In the genomic region with DNA sequence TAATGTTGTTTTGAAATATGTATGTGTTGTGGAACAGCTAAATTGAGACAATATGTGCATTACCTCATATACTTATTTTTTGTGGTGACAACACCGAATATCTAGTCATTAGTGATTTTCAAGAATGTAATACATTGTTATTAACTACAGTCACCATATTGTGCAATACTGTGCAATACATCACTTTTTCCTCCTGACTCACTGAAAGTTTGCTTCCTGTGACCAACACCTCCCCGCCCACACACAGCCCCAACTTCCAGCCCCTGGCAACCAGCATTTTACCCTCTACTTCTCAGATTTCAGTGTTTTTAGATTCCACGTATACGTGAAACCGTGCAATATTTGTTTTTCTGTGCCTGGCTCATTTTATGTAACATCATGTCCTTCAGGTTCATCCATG, we compare ENCODE assay signal across 9 cellular contexts.
A peak's percentile ranks its signal among the peaks of the same experiment; 100 is the strongest.
DNase-seq lines count a peak whose midpoint lies in the region; ATAC-seq, FAIRE-seq and TF ChIP-seq lines count a peak whose summit lies in the region.
"Had no signal": no experiment of that assay in that cellular context is flagged by ENCODE, and none has a peak within 500 bp of the region (broad histone marks: within the 10 kb centered on the region; RNA-seq: fewer than 3 reads in every experiment).

No MANE protein-coding gene starts in this region.

- no TSS peak for BruUV-seq in K562 (replicated peaks; lab: Mats Ljungman, UMichigan)

- no peaks in the 10 kb centered on the region for H3K9me1 ChIP-seq in K562 (ENCODE audit: control insufficient read depth, insufficient read depth, low read length)

- H4K20me1 ChIP-seq in K562 (replicated peaks; ENCODE audit: control insufficient read depth, insufficient read depth, low read length): no peaks in the 10 kb centered on the region
- no peaks in the 10 kb centered on the region for H4K20me1 ChIP-seq in osteoblast (ENCODE audit: insufficient read depth, low read length)

- intact Hi-C loops in K562 (cut with micrococcal nuclease): no loop called here

- H3K4me2 ChIP-seq in K562 (ENCODE audit: insufficient read depth, low read length) (no peak overlapping the region), osteoblast (ENCODE audit: insufficient read depth, low read length) (peak overlapping the region; percentile 29)

- in situ Hi-C loops in K562 (cut with MboI): no loop called here

- no peak overlapping the region for H3K9ac ChIP-seq in K562 (ENCODE audit: insufficient read depth in 1 of 2, low read depth in 2 of 2, low read length in 2 of 2)

- no peak for TF ChIP-seq RAD21 in K562 (CRISPR knock-in tag; conservative IDR thresholded peaks at IDR 0.05 in 1 of 2, IDR thresholded peaks at IDR 0.05 in 1 of 2)

- TF ChIP-seq POLR2A in K562 (conservative IDR thresholded peaks at IDR 0.05): no peak

- POLR2A ChIA-PET in K562 (lab: Yijun Ruan, JAX): no interaction called here

- no peaks in the 10 kb centered on the region for H3K79me2 ChIP-seq in K562 (ENCODE audit: control insufficient read depth, insufficient read depth, low read length)
- no peaks in the 10 kb centered on the region for H3K79me2 ChIP-seq in osteoblast (ENCODE audit: insufficient read depth, low read length)

- 2% methylated on average over 5 of the region's 5 CpGs for WGBS in K562 (ENCODE audit: insufficient coverage, low coverage, missing lambda C conversion rate)

- H3K27ac ChIP-seq in K562 (ENCODE audit: extremely low read depth, low read depth, low read length) (no peak overlapping the region), osteoblast (ENCODE audit: low read depth, low read length) (peak overlapping the region; percentile 31)

- H3K4me3 ChIP-seq in AG09309 (ENCODE audit: control insufficient read depth, low read depth, low read length) (no peak overlapping the region), HFF-Myc (replicated peaks; ENCODE audit: low read depth, low read length) (no peak overlapping the region), K562 (no peak overlapping the region), osteoblast (ENCODE audit: insufficient read depth, low read length) (no peak overlapping the region)

- TF ChIP-seq CTCF in AG09309 (IDR thresholded peaks at IDR 0.05; ENCODE audit: control insufficient read depth, insufficient read depth, low read depth, low read length, missing control alignments) (no peak), HFF-Myc (IDR thresholded peaks at IDR 0.05; ENCODE audit: low read depth, low read length, missing control alignments) (no peak), K562 (IDR thresholded peaks at IDR 0.05 in 2 of 3, conservative IDR thresholded peaks at IDR 0.05 in 1 of 3; ENCODE audit: insufficient read depth in 2 of 3, low read depth in 1 of 3, low read length in 3 of 3) (no peak), osteoblast (IDR thresholded peaks at IDR 0.05; ENCODE audit: extremely low read depth, low read depth, low read length) (no peak)

- no peak overlapping the region for H2AFZ ChIP-seq in K562 (ENCODE audit: low read depth, low read length)
- H2AFZ ChIP-seq in osteoblast (ENCODE audit: low read length): no peak overlapping the region

- no peak for FAIRE-seq in K562 (lab: Jason Lieb, UNC)

- ATAC-seq in K562 (no peak), HG03432 (IDR thresholded peaks at IDR 0.05; ENCODE audit: unreplicated experiment) (no peak)

- CTCF ChIA-PET in K562 (lab: Yijun Ruan, JAX; ENCODE audit: low intra/inter-chr PET ratio): no interaction called here

- H3K27me3 ChIP-seq in K562 (ENCODE audit: control insufficient read depth in 2 of 2, insufficient read depth in 2 of 2, low read length in 2 of 2): no peaks in the 10 kb centered on the region
- no peaks in the 10 kb centered on the region for H3K27me3 ChIP-seq in osteoblast (ENCODE audit: insufficient read depth, low read length)

- TF ChIP-seq EP300 in K562 (IDR thresholded peaks at IDR 0.05; ENCODE audit: low read length): no peak

- H3K9me3 ChIP-seq in K562 (replicated peaks; ENCODE audit: control insufficient read depth, insufficient read depth, low read depth, low read length) (no peaks in the 10 kb centered on the region), osteoblast (ENCODE audit: low read depth, low read length) (no peaks in the 10 kb centered on the region)

- H3K36me3 ChIP-seq in K562 (ENCODE audit: control insufficient read depth, insufficient read depth, low read length): no peaks in the 10 kb centered on the region
- H3K36me3 ChIP-seq in osteoblast (ENCODE audit: insufficient read depth, low read length): no peaks in the 10 kb centered on the region

- DNase-seq in AG09309 (ENCODE audit: low read depth): peak; percentile 1
- peak; percentile 6 for DNase-seq in HFF-Myc (ENCODE audit: extremely low read depth, low read depth)
- DNase-seq in K562 (ENCODE audit: extremely low read depth in 1 of 4, low spot score in 3 of 4): peak in 1 of 4 experiments; percentile 8
- no peak for DNase-seq in osteoblast (ENCODE audit: insufficient read length, low spot score, missing footprints)
- DNase-seq in NCI-H510A (lab: John Stamatoyannopoulos, UW): no peak
- DNase-seq in stimulated activated naive CD4-positive, alpha-beta T cell treated with Interleukin-2 at 50 U/mL for 16 hours (lab: John Stamatoyannopoulos, UW): no peak
- DNase-seq in NCI-H2029 (lab: John Stamatoyannopoulos, UW): no peak
- DNase-seq: activated CD8-positive, alpha-beta memory T cell treated with anti-CD3 and anti-CD28 coated beads, Interleukin-2, amount 50 U/mL, for 4 hours had no signal

- H3K4me1 ChIP-seq in K562 (replicated peaks in 1 of 2; ENCODE audit: control insufficient read depth in 2 of 2, insufficient read depth in 2 of 2, low read length in 2 of 2) (no peaks in the 10 kb centered on the region), osteoblast (ENCODE audit: insufficient read depth, low read length) (peaks cover 4% of the 10 kb centered on the region)

TF ChIP-seq in K562, 482 proteins besides CTCF, POLR2A, EP300 and RAD21 (continues in another document):
- TF ChIP-seq, protein P1, sequence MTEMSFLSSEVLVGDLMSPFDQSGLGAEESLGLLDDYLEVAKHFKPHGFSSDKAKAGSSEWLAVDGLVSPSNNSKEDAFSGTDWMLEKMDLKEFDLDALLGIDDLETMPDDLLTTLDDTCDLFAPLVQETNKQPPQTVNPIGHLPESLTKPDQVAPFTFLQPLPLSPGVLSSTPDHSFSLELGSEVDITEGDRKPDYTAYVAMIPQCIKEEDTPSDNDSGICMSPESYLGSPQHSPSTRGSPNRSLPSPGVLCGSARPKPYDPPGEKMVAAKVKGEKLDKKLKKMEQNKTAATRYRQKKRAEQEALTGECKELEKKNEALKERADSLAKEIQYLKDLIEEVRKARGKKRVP (CRISPR knock-in tag; IDR thresholded peaks at IDR 0.05): peak; percentile 72
- TF ChIP-seq TRIM24 (IDR thresholded peaks at IDR 0.05) (peak; percentile 33 to 49; a peak in 2 of 4 replicates), DACH1 (IDR thresholded peaks at IDR 0.05; ENCODE audit: partially characterized antibody) (peak; percentile 10), CEBPB (tag; IDR thresholded peaks at IDR 0.05) (peak; percentile 93), ZBTB17 (CRISPR knock-in tag; IDR thresholded peaks at IDR 0.05) (no peak), EGR1 (conservative IDR thresholded peaks at IDR 0.05) (peak; percentile 70), KDM4B (IDR thresholded peaks at IDR 0.05; ENCODE audit: borderline replicate concordance in 2 of 2, low read depth in 1 of 2) (no peak), ZNF586 (CRISPR knock-in tag; conservative IDR thresholded peaks at IDR 0.05) (0 out of 2 replicates have a peak, but pooled peaks have one; percentile 73), CEBPG (CRISPR knock-in tag; IDR thresholded peaks at IDR 0.05) (peak; percentile 48), CEBPG (tag; conservative IDR thresholded peaks at IDR 0.05 in 1 of 2, IDR thresholded peaks at IDR 0.05 in 1 of 2) (peak; percentile 97), TRIM25 (IDR thresholded peaks at IDR 0.05; ENCODE audit: borderline replicate concordance) (no peak), ETV1 (tag; conservative IDR thresholded peaks at IDR 0.05; ENCODE audit: low read depth) (peak; percentile 80), VEZF1 (CRISPR knock-in tag; IDR thresholded peaks at IDR 0.05) (peak; percentile 31; the same call in 1 of the 2 replicates), GABPA (tag; conservative IDR thresholded peaks at IDR 0.05; ENCODE audit: low read depth) (peak; percentile 62), MCM3 (IDR thresholded peaks at IDR 0.05) (no peak)
- TF ChIP-seq, protein P2, sequence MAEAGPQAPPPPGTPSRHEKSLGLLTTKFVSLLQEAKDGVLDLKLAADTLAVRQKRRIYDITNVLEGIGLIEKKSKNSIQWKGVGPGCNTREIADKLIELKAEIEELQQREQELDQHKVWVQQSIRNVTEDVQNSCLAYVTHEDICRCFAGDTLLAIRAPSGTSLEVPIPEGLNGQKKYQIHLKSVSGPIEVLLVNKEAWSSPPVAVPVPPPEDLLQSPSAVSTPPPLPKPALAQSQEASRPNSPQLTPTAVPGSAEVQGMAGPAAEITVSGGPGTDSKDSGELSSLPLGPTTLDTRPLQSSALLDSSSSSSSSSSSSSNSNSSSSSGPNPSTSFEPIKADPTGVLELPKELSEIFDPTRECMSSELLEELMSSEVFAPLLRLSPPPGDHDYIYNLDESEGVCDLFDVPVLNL (CRISPR knock-in tag; IDR thresholded peaks at IDR 0.05; ENCODE audit: low read depth): no peak

Comparison
In these comparisons a context has a peak if more than half of its experiments do, and no peak if none do; other contexts are left out.
1. DNase-seq: peak in AG09309 (single experiment) and HFF-Myc (single experiment); none in osteoblast (single experiment), NCI-H510A (single experiment), stimulated activated naive CD4-positive, alpha-beta T cell treated with Interleukin-2 at 50 U/mL for 16 hours (single experiment) and NCI-H2029 (single experiment).